In genomic region chr1:85208488-85208887, GRCh38 we compare ENCODE assay signal across 28 cellular contexts.
"Had no signal": no experiment of that assay in that cellular context is flagged by ENCODE, and none has a peak within 500 bp of the region (broad histone marks: within the 10 kb centered on the region; RNA-seq: fewer than 3 reads in every experiment).

No MANE protein-coding gene starts in this region.

- H3K79me2 ChIP-seq: parathyroid adenoma had no signal

- H3K27me3 Mint-ChIP-seq: progenitor cell of endocrine pancreas had no signal

- H3K4me1 ChIP-seq: neural progenitor cell, parathyroid adenoma, psoas muscle, right lobe of liver, thyroid gland, tibial nerve, vagina had no signal

- FAIRE-seq: small intestine, urothelium cell line had no signal

- DNase-seq: occipital lobe; ovary; posterior cingulate gyrus; psoas muscle; right cardiac atrium; right lobe of liver; sigmoid colon; small intestine; stimulated activated CD4-positive, alpha-beta T cell treated with anti-CD3 and anti-CD28 coated beads, Interleukin-15, amount 100 ng/mL, for 24 hours; stimulated activated CD4-positive, alpha-beta T cell treated with anti-CD3 and anti-CD28 coated beads, Interleukin-2, amount 100 ng/mL, for 24 hours; stimulated activated CD4-positive, alpha-beta T cell treated with anti-CD3 and anti-CD28 coated beads, Interleukin-2, amount 100 ng/mL, for 48 hours; stimulated activated CD4-positive, alpha-beta T cell treated with anti-CD3 and anti-CD28 coated beads, Interleukin-4, amount 100 ng/mL, for 24 hours; stimulated activated naive B cell treated with anti-CD40 and anti-IgM and Interleukin-4, amounts not matched to agents 10 μg/mL and 1 μg/mL and 100 μg/mL, for 72 hours; stimulated activated naive CD4-positive, alpha-beta T cell treated with Interleukin-2 at 50 U/mL for 16 hours; stomach; thyroid gland; trophoblast cell; upper lobe of left lung had no signal

- H3K4me3 Mint-ChIP-seq: nephron; neural progenitor cell; stimulated activated effector memory CD8-positive, alpha-beta T cell treated with anti-CD3 and anti-CD28 coated beads, Interleukin-12 subunit alpha, Interleukin-12 subunit beta, amount 100 ng/mL, for 72 hours; stimulated activated naive B cell treated with anti-CD40 and anti-IgM and Interleukin-4, amounts not matched to agents 10 μg/mL and 1 μg/mL and 100 μg/mL, for 72 hours; stimulated activated naive CD8-positive, alpha-beta T cell treated with anti-CD3 and anti-CD28 coated beads, Interleukin-15, Interleukin-2, amounts not matched to agents 100 ng/mL and 50 ng/mL, for 24 hours had no signal

- H3K27ac Mint-ChIP-seq: nephron; neural progenitor cell; progenitor cell of endocrine pancreas; stimulated activated effector memory CD8-positive, alpha-beta T cell treated with anti-CD3 and anti-CD28 coated beads, Interleukin-12 subunit alpha, Interleukin-12 subunit beta, amount 100 ng/mL, for 72 hours; stimulated activated naive B cell treated with anti-CD40 and anti-IgM and Interleukin-4, amounts not matched to agents 10 μg/mL and 1 μg/mL and 100 μg/mL, for 72 hours; stimulated activated naive CD8-positive, alpha-beta T cell treated with anti-CD3 and anti-CD28 coated beads, Interleukin-15, Interleukin-2, amounts not matched to agents 100 ng/mL and 50 ng/mL, for 24 hours had no signal

- H3K4me1 Mint-ChIP-seq: nephron; neural progenitor cell; stimulated activated effector memory CD8-positive, alpha-beta T cell treated with anti-CD3 and anti-CD28 coated beads, Interleukin-12 subunit alpha, Interleukin-12 subunit beta, amount 100 ng/mL, for 72 hours; stimulated activated naive B cell treated with anti-CD40 and anti-IgM and Interleukin-4, amounts not matched to agents 10 μg/mL and 1 μg/mL and 100 μg/mL, for 72 hours had no signal

- H3K4me2 ChIP-seq: neural progenitor cell had no signal

- H3K9me3 ChIP-seq: ovary, psoas muscle, right lobe of liver, sigmoid colon, stomach, thoracic aorta, thyroid gland, tibial nerve, upper lobe of left lung, vagina had no signal

- H3K9me3 Mint-ChIP-seq: nephron; neural progenitor cell; stimulated activated effector memory CD8-positive, alpha-beta T cell treated with anti-CD3 and anti-CD28 coated beads, Interleukin-12 subunit alpha, Interleukin-12 subunit beta, amount 100 ng/mL, for 72 hours; stimulated activated naive B cell treated with anti-CD40 and anti-IgM and Interleukin-4, amounts not matched to agents 10 μg/mL and 1 μg/mL and 100 μg/mL, for 72 hours; stimulated activated naive CD8-positive, alpha-beta T cell treated with anti-CD3 and anti-CD28 coated beads, Interleukin-15, Interleukin-2, amounts not matched to agents 100 ng/mL and 50 ng/mL, for 24 hours had no signal

- H3K36me3 Mint-ChIP-seq: neural progenitor cell; stimulated activated effector memory CD8-positive, alpha-beta T cell treated with anti-CD3 and anti-CD28 coated beads, Interleukin-12 subunit alpha, Interleukin-12 subunit beta, amount 100 ng/mL, for 72 hours; stimulated activated naive B cell treated with anti-CD40 and anti-IgM and Interleukin-4, amounts not matched to agents 10 μg/mL and 1 μg/mL and 100 μg/mL, for 72 hours had no signal

- H3K9ac ChIP-seq: neural progenitor cell, parathyroid adenoma had no signal

- H3K27me3 ChIP-seq: neural progenitor cell, ovary, right lobe of liver, sigmoid colon, thyroid gland, tibial nerve, upper lobe of left lung, vagina had no signal

- H2AFZ ChIP-seq: neural progenitor cell, parathyroid adenoma had no signal

- ATAC-seq: psoas muscle; right cardiac atrium; right lobe of liver; stimulated activated effector memory CD8-positive, alpha-beta T cell treated with anti-CD3 and anti-CD28 coated beads, Interleukin-12 subunit alpha, Interleukin-12 subunit beta, amount 100 ng/mL, for 72 hours; stimulated activated naive B cell treated with anti-CD40 and anti-IgM and Interleukin-4, amounts not matched to agents 10 μg/mL and 1 μg/mL and 100 μg/mL, for 72 hours had no signal

- H3K27ac ChIP-seq: neural progenitor cell, ovary, parathyroid adenoma, psoas muscle, right lobe of liver, sigmoid colon, stomach, thoracic aorta, thyroid gland, tibial nerve, upper lobe of left lung, vagina had no signal

- H3K4me3 ChIP-seq: neural progenitor cell, ovary, psoas muscle, right lobe of liver, sigmoid colon, stomach, thoracic aorta, thyroid gland, tibial nerve, upper lobe of left lung, vagina had no signal

- H3K36me3 ChIP-seq: neural progenitor cell, ovary, right lobe of liver, sigmoid colon, stomach, thoracic aorta, thyroid gland, tibial nerve, upper lobe of left lung, vagina had no signal
